ENCODE assay signal across 27 cellular contexts in genomic region chr4:10212400-10212799, GRCh38.
DNase-seq lines count a peak whose midpoint lies in the region; ATAC-seq and TF ChIP-seq lines count a peak whose summit lies in the region.
"Had no signal": no experiment of that assay in that cellular context is flagged by ENCODE, and none has a peak within 500 bp of the region (broad histone marks: within the 10 kb centered on the region; RNA-seq: fewer than 3 reads in every experiment).

No MANE protein-coding gene starts in this region.

- no peaks in the 10 kb centered on the region for H3K4me1 Mint-ChIP-seq in glutamatergic neuron (ENCODE audit: low read depth, unreplicated experiment)
- H3K4me1 Mint-ChIP-seq: IgD-negative memory B cell had no signal

- H3K27ac ChIP-seq in epithelial cell of prostate, result peak overlapping the region; percentile 26
- H3K27ac ChIP-seq: BLaER1, PC-9, RWPE1 had no signal

- H3K9me3 Mint-ChIP-seq in glutamatergic neuron (ENCODE audit: unreplicated experiment), result no peaks in the 10 kb centered on the region
- H3K9me3 Mint-ChIP-seq: CD4-positive, alpha-beta T cell; IgD-negative memory B cell had no signal

- DNase-seq in EL (peak; percentile 46), HT1080 (ENCODE audit: low read depth) (peak; percentile 68), epithelial cell of prostate (ENCODE audit: low read depth, low spot score) (no peak), stromal cell of bone marrow (ENCODE audit: low read depth) (peak; percentile 29), glutamatergic neuron (no peak), DMS53 treated with DMSO at 0.1 percent for 48 hours (lab: John Stamatoyannopoulos, UW; ENCODE audit: unreplicated experiment) (no peak)
- DNase-seq: CD4-positive, alpha-beta T cell; COR-L47; DMS 273 treated with DMSO at 0.1 percent for 48 hours; DND-41; GDM1; H7; Kasumi-1; NCI-H1092; NCI-H1436; NCI-H187 treated with DMSO at 0.1 percent for 48 hours; NCI-H2107; NCI-H2227 treated with DMSO at 0.1 percent for 48 hours; NCI-H510A; NCI-H748 treated with DMSO at 0.1 percent for 48 hours; PC-9; SHP77 treated with DMSO at 0.1 percent for 48 hours; SK-N-SH had no signal

- no peaks in the 10 kb centered on the region for H3K27me3 Mint-ChIP-seq in glutamatergic neuron (ENCODE audit: unreplicated experiment)
- H3K27me3 Mint-ChIP-seq: CD4-positive, alpha-beta T cell had no signal

- no peaks in the 10 kb centered on the region for H3K36me3 Mint-ChIP-seq in glutamatergic neuron (ENCODE audit: unreplicated experiment)

- TF ChIP-seq CTCF in glutamatergic neuron (IDR thresholded peaks at IDR 0.05; ENCODE audit: partially characterized antibody, unreplicated experiment), result no peak

- H3K27ac Mint-ChIP-seq in glutamatergic neuron (ENCODE audit: unreplicated experiment), result no peak overlapping the region
- H3K27ac Mint-ChIP-seq: CD4-positive, alpha-beta T cell; IgD-negative memory B cell had no signal

- no peak for ATAC-seq in GM21367 (IDR thresholded peaks at IDR 0.05; ENCODE audit: unreplicated experiment)

- H3K4me3 Mint-ChIP-seq in glutamatergic neuron (ENCODE audit: unreplicated experiment), result no peak overlapping the region
- H3K4me3 Mint-ChIP-seq: CD4-positive, alpha-beta T cell; IgD-negative memory B cell had no signal

Comparison
In these comparisons a context has a peak if more than half of its experiments do, and no peak if none do; other contexts are left out.
1. DNase-seq: peak in EL (single experiment), HT1080 (single experiment) and stromal cell of bone marrow (single experiment); none in epithelial cell of prostate (single experiment), glutamatergic neuron (single experiment) and DMS53 treated with DMSO at 0.1 percent for 48 hours (single experiment).